1 cellular context compared by ENCODE assay signal in the genomic region with DNA sequence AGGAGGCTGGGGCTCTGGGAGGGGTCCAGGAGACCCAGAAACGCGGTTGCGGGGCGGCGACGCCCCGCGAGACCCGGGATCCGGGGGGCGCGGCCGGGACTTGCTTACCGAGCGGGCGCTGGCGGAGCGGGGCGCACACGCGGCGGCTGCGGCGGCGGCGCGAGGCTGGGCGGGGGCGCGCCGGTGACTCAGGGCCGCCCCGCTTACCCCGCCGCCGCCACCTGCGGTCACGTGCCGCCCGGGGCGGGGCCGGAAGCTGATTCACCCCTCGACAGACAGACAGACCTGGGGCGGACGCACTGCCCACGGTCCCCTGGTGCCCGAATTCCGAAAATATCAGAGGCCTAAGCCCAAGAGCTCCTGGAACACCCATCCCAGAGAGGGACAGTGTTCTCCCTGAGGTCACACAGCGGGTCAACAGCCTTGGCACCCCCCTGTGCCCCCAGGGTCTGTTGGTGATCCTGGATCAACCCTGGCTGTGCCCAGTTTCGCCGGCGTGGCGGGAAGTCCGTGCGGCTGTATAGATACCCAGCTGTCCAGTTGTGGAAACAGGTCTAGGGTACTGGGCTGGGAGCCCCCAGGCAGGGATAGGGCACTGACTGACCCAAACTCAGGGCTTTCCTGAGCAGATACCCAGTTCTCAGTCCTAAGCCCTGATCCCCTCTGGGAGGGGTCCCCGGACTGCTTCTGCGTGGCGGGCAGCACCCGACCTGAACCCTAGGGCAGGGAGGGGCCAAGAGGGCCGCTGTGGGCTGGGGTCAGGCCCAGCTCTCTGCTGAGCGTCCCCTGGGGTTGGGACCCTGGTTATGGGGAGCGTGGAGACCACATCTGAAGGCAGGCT.
TF ChIP-seq lines count a peak whose summit lies in the region.

A gene with protein sequence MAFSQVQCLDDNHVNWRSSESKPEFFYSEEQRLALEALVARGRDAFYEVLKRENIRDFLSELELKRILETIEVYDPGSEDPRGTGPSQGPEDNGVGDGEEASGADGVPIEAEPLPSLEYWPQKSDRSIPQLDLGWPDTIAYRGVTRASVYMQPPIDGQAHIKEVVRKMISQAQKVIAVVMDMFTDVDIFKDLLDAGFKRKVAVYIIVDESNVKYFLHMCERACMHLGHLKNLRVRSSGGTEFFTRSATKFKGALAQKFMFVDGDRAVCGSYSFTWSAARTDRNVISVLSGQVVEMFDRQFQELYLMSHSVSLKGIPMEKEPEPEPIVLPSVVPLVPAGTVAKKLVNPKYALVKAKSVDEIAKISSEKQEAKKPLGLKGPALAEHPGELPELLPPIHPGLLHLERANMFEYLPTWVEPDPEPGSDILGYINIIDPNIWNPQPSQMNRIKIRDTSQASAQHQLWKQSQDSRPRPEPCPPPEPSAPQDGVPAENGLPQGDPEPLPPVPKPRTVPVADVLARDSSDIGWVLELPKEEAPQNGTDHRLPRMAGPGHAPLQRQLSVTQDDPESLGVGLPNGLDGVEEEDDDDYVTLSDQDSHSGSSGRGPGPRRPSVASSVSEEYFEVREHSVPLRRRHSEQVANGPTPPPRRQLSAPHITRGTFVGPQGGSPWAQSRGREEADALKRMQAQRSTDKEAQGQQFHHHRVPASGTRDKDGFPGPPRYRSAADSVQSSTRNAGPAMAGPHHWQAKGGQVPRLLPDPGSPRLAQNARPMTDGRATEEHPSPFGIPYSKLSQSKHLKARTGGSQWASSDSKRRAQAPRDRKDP (minus strand): TSS at position 164 of the 841 bp plus-strand sequence. CDS start 723 bp downstream, outside the sequence.

TF ChIP-seq in HepG2, 621 proteins besides CTCF, POLR2A, EP300 and RAD21 (continued from another document and continues in another):
- TF ChIP-seq, protein P1, sequence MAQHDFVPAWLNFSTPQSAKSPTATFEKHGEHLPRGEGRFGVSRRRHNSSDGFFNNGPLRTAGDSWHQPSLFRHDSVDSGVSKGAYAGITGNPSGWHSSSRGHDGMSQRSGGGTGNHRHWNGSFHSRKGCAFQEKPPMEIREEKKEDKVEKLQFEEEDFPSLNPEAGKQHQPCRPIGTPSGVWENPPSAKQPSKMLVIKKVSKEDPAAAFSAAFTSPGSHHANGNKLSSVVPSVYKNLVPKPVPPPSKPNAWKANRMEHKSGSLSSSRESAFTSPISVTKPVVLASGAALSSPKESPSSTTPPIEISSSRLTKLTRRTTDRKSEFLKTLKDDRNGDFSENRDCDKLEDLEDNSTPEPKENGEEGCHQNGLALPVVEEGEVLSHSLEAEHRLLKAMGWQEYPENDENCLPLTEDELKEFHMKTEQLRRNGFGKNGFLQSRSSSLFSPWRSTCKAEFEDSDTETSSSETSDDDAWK (CRISPR knock-in tag; IDR thresholded peaks at IDR 0.05): no peak
- no peak for TF ChIP-seq MTA3 (CRISPR knock-in tag; IDR thresholded peaks at IDR 0.05)
- peak; percentile 65; the same call in 1 of the 2 replicates for TF ChIP-seq ZNF678 (CRISPR knock-in tag; IDR thresholded peaks at IDR 0.05)
- TF ChIP-seq GZF1 (CRISPR knock-in tag; IDR thresholded peaks at IDR 0.05): no peak
- no peak for TF ChIP-seq ZNF431 (CRISPR knock-in tag; IDR thresholded peaks at IDR 0.05; ENCODE audit: borderline replicate concordance, low read depth)
- TF ChIP-seq CBFB (CRISPR knock-in tag; IDR thresholded peaks at IDR 0.05): 0 out of 2 replicates have a peak, but pooled peaks have one; percentile 18
- TF ChIP-seq NFRKB (IDR thresholded peaks at IDR 0.05): no peak
- no peak for TF ChIP-seq TRIM24 (CRISPR knock-in tag; IDR thresholded peaks at IDR 0.05)
- no peak for TF ChIP-seq ZFP36L2 (CRISPR knock-in tag; IDR thresholded peaks at IDR 0.05)
- peak; percentile 50; the same call in 1 of the 2 replicates for TF ChIP-seq ZNF616 (CRISPR knock-in tag; IDR thresholded peaks at IDR 0.05; ENCODE audit: low read depth)
- TF ChIP-seq YEATS4 (CRISPR knock-in tag; IDR thresholded peaks at IDR 0.05; ENCODE audit: borderline replicate concordance): peak; percentile 72; the same call in 1 of the 2 replicates
- TF ChIP-seq RELA (CRISPR knock-in tag; IDR thresholded peaks at IDR 0.05): no peak
- no peak for TF ChIP-seq ZMYM3 (CRISPR knock-in tag; IDR thresholded peaks at IDR 0.05)
- peak; percentile 36; the same call in 1 of the 2 replicates for TF ChIP-seq NFKB2 (CRISPR knock-in tag; IDR thresholded peaks at IDR 0.05; ENCODE audit: borderline replicate concordance)
- TF ChIP-seq NKX3-1 (CRISPR knock-in tag; IDR thresholded peaks at IDR 0.05): no peak
- TF ChIP-seq, protein P2, sequence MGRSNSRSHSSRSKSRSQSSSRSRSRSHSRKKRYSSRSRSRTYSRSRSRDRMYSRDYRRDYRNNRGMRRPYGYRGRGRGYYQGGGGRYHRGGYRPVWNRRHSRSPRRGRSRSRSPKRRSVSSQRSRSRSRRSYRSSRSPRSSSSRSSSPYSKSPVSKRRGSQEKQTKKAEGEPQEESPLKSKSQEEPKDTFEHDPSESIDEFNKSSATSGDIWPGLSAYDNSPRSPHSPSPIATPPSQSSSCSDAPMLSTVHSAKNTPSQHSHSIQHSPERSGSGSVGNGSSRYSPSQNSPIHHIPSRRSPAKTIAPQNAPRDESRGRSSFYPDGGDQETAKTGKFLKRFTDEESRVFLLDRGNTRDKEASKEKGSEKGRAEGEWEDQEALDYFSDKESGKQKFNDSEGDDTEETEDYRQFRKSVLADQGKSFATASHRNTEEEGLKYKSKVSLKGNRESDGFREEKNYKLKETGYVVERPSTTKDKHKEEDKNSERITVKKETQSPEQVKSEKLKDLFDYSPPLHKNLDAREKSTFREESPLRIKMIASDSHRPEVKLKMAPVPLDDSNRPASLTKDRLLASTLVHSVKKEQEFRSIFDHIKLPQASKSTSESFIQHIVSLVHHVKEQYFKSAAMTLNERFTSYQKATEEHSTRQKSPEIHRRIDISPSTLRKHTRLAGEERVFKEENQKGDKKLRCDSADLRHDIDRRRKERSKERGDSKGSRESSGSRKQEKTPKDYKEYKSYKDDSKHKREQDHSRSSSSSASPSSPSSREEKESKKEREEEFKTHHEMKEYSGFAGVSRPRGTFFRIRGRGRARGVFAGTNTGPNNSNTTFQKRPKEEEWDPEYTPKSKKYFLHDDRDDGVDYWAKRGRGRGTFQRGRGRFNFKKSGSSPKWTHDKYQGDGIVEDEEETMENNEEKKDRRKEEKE (IDR thresholded peaks at IDR 0.05): no peak
- TF ChIP-seq KDM6A (CRISPR knock-in tag; IDR thresholded peaks at IDR 0.05; ENCODE audit: low read depth): no peak
- TF ChIP-seq, protein P3, sequence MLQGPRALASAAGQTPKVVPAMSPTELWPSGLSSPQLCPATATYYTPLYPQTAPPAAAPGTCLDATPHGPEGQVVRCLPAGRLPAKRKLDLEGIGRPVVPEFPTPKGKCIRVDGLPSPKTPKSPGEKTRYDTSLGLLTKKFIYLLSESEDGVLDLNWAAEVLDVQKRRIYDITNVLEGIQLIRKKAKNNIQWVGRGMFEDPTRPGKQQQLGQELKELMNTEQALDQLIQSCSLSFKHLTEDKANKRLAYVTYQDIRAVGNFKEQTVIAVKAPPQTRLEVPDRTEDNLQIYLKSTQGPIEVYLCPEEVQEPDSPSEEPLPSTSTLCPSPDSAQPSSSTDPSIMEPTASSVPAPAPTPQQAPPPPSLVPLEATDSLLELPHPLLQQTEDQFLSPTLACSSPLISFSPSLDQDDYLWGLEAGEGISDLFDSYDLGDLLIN (CRISPR knock-in tag; IDR thresholded peaks at IDR 0.05; ENCODE audit: borderline replicate concordance): no peak
- TF ChIP-seq HMG20A (CRISPR knock-in tag; IDR thresholded peaks at IDR 0.05; ENCODE audit: borderline replicate concordance): no peak
- TF ChIP-seq TP53 (CRISPR knock-in tag; conservative IDR thresholded peaks at IDR 0.05): no peak; the same call in 1 of the 2 replicates
- TF ChIP-seq, protein P4, sequence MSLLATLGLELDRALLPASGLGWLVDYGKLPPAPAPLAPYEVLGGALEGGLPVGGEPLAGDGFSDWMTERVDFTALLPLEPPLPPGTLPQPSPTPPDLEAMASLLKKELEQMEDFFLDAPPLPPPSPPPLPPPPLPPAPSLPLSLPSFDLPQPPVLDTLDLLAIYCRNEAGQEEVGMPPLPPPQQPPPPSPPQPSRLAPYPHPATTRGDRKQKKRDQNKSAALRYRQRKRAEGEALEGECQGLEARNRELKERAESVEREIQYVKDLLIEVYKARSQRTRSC (CRISPR knock-in tag; IDR thresholded peaks at IDR 0.05; ENCODE audit: low read depth): 0 out of 2 replicates have a peak, but pooled peaks have one; percentile 44
- peak; percentile 36; the same call in 1 of the 2 replicates for TF ChIP-seq GATAD2A (CRISPR knock-in tag; IDR thresholded peaks at IDR 0.05)
- TF ChIP-seq ZNF558 (CRISPR knock-in tag; IDR thresholded peaks at IDR 0.05; ENCODE audit: borderline replicate concordance): no peak
- no peak for TF ChIP-seq SRSF9 (IDR thresholded peaks at IDR 0.05; ENCODE audit: borderline replicate concordance, insufficient read depth, low read depth, low read length, poor library complexity, severe bottlenecking)
- no peak for TF ChIP-seq NBN (conservative IDR thresholded peaks at IDR 0.05)
- peak; percentile 39; the same call in 1 of the 2 replicates for TF ChIP-seq HOXA3 (CRISPR knock-in tag; IDR thresholded peaks at IDR 0.05)
- TF ChIP-seq, protein P5, sequence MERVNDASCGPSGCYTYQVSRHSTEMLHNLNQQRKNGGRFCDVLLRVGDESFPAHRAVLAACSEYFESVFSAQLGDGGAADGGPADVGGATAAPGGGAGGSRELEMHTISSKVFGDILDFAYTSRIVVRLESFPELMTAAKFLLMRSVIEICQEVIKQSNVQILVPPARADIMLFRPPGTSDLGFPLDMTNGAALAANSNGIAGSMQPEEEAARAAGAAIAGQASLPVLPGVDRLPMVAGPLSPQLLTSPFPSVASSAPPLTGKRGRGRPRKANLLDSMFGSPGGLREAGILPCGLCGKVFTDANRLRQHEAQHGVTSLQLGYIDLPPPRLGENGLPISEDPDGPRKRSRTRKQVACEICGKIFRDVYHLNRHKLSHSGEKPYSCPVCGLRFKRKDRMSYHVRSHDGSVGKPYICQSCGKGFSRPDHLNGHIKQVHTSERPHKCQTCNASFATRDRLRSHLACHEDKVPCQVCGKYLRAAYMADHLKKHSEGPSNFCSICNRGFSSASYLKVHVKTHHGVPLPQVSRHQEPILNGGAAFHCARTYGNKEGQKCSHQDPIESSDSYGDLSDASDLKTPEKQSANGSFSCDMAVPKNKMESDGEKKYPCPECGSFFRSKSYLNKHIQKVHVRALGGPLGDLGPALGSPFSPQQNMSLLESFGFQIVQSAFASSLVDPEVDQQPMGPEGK (CRISPR knock-in tag; IDR thresholded peaks at IDR 0.05): peak; percentile 76
- TF ChIP-seq, protein P6, sequence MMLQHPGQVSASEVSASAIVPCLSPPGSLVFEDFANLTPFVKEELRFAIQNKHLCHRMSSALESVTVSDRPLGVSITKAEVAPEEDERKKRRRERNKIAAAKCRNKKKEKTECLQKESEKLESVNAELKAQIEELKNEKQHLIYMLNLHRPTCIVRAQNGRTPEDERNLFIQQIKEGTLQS (CRISPR knock-in tag; IDR thresholded peaks at IDR 0.05): peak; percentile 83
- TF ChIP-seq RNF2 (conservative IDR thresholded peaks at IDR 0.05; ENCODE audit: low read depth): no peak
- TF ChIP-seq ZBTB7A (CRISPR knock-in tag; IDR thresholded peaks at IDR 0.05): no peak
- peak; percentile 87 for TF ChIP-seq SKI (IDR thresholded peaks at IDR 0.05; ENCODE audit: partially characterized antibody)
- TF ChIP-seq PPARG (CRISPR knock-in tag; conservative IDR thresholded peaks at IDR 0.05): no peak
- no peak for TF ChIP-seq AHR (CRISPR knock-in tag; IDR thresholded peaks at IDR 0.05)
- TF ChIP-seq, protein P7, sequence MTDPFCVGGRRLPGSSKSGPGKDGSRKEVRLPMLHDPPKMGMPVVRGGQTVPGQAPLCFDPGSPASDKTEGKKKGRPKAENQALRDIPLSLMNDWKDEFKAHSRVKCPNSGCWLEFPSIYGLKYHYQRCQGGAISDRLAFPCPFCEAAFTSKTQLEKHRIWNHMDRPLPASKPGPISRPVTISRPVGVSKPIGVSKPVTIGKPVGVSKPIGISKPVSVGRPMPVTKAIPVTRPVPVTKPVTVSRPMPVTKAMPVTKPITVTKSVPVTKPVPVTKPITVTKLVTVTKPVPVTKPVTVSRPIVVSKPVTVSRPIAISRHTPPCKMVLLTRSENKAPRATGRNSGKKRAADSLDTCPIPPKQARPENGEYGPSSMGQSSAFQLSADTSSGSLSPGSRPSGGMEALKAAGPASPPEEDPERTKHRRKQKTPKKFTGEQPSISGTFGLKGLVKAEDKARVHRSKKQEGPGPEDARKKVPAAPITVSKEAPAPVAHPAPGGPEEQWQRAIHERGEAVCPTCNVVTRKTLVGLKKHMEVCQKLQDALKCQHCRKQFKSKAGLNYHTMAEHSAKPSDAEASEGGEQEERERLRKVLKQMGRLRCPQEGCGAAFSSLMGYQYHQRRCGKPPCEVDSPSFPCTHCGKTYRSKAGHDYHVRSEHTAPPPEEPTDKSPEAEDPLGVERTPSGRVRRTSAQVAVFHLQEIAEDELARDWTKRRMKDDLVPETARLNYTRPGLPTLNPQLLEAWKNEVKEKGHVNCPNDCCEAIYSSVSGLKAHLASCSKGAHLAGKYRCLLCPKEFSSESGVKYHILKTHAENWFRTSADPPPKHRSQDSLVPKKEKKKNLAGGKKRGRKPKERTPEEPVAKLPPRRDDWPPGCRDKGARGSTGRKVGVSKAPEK (CRISPR knock-in tag; IDR thresholded peaks at IDR 0.05; ENCODE audit: borderline replicate concordance): no peak
- TF ChIP-seq, protein P8, sequence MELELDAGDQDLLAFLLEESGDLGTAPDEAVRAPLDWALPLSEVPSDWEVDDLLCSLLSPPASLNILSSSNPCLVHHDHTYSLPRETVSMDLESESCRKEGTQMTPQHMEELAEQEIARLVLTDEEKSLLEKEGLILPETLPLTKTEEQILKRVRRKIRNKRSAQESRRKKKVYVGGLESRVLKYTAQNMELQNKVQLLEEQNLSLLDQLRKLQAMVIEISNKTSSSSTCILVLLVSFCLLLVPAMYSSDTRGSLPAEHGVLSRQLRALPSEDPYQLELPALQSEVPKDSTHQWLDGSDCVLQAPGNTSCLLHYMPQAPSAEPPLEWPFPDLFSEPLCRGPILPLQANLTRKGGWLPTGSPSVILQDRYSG (CRISPR knock-in tag; IDR thresholded peaks at IDR 0.05): no peak
- TF ChIP-seq HES4 (CRISPR knock-in tag; IDR thresholded peaks at IDR 0.05; ENCODE audit: borderline replicate concordance): 0 out of 2 replicates have a peak, but pooled peaks have one; percentile 37
- TF ChIP-seq, protein P9, sequence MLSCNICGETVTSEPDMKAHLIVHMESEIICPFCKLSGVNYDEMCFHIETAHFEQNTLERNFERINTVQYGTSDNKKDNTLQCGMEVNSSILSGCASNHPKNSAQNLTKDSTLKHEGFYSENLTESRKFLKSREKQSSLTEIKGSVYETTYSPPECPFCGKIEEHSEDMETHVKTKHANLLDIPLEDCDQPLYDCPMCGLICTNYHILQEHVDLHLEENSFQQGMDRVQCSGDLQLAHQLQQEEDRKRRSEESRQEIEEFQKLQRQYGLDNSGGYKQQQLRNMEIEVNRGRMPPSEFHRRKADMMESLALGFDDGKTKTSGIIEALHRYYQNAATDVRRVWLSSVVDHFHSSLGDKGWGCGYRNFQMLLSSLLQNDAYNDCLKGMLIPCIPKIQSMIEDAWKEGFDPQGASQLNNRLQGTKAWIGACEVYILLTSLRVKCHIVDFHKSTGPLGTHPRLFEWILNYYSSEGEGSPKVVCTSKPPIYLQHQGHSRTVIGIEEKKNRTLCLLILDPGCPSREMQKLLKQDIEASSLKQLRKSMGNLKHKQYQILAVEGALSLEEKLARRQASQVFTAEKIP (CRISPR knock-in tag; IDR thresholded peaks at IDR 0.05; ENCODE audit: borderline replicate concordance): no peak
- TF ChIP-seq ZNF484 (CRISPR knock-in tag; IDR thresholded peaks at IDR 0.05; ENCODE audit: borderline replicate concordance, low read depth): no peak
- TF ChIP-seq ZNF549 (CRISPR knock-in tag; IDR thresholded peaks at IDR 0.05): no peak
- TF ChIP-seq, protein P10, sequence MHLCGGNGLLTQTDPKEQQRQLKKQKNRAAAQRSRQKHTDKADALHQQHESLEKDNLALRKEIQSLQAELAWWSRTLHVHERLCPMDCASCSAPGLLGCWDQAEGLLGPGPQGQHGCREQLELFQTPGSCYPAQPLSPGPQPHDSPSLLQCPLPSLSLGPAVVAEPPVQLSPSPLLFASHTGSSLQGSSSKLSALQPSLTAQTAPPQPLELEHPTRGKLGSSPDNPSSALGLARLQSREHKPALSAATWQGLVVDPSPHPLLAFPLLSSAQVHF (CRISPR knock-in tag; IDR thresholded peaks at IDR 0.05): no peak
